Comparison of ENCODE assay signal across 8 cellular contexts in the genomic region with DNA sequence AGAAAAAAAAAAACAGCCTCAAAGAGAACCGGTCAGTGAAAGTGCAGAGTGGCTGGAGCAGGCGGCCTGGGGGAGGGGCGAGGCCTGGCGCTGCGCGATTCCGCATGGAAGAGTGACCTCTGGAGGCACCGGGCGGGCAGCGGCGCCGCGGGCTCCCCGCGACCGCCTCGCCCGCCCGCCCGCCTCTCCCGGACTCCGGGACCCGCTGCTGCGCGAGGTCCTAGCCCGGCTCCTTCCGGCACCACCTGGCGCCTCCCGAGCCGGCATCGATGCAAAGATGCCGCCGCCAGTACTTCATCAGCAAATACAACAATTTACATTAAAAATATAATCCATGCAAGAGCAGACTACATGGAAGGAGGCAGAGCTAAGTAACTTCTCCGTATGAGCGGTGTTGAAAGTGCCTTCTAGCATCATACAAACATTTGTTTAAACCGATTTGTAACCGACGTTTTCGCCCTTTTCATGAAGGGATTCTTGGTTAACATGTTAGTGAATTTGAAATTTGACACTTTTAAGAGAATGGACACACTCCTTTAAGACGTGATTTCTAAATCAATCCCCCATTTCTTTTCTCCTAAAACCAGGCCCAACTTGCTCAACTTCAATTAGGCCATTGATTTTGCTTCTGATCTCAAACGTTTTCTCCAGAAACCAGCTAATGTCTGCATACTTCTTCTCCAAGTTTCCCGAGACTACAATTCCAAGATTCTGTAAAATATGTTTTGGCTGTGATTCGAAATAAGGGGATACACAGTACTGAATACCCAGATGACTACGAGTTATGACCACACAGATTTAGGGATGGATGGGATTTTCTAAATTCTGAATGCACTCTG. TPM values are rescaled to one million over a fixed set of nuclear protein-coding genes. Genes with fewer than 3 reads are reported as not detected.
DNase-seq lines count a peak whose midpoint lies in the region; ATAC-seq, FAIRE-seq and TF ChIP-seq lines count a peak whose summit lies in the region.

No MANE protein-coding gene starts in this region.

- peak; percentile 66 for DNase-seq in DMS153 treated with DMSO at 0.1 percent for 48 hours (lab: John Stamatoyannopoulos, UW; ENCODE audit: unreplicated experiment)
- DNase-seq in HuH-7 (ENCODE audit: low spot score) = peak; percentile 65
- DNase-seq in SHP77 (lab: John Stamatoyannopoulos, UW) = peak; percentile 61 to 86
- peak; percentile 53 for DNase-seq in bronchial epithelial cell (ENCODE audit: low read depth)
- DNase-seq in retina = peak; percentile 92

- ATAC-seq in HG03159 (IDR thresholded peaks at IDR 0.05; ENCODE audit: unreplicated experiment) (no peak), GM18519 (IDR thresholded peaks at IDR 0.05; ENCODE audit: low FRiP score, unreplicated experiment) (no peak)

- FAIRE-seq in bronchial epithelial cell (lab: Jason Lieb, UNC) = no peak

- peak; percentile 60 for TF ChIP-seq CTCF in bronchial epithelial cell (IDR thresholded peaks at IDR 0.05; ENCODE audit: insufficient read depth, low read length, severe bottlenecking)

- H3K36me3 ChIP-seq in bronchial epithelial cell (ENCODE audit: control insufficient read depth, insufficient read depth, low read length) = no peaks in the 10 kb centered on the region

- H3K27me3 ChIP-seq in bronchial epithelial cell (ENCODE audit: control insufficient read depth, insufficient read depth, low read length) = no peaks in the 10 kb centered on the region

- peak overlapping the region; percentile 86 for H3K4me3 ChIP-seq in bronchial epithelial cell (ENCODE audit: low read depth, low read length)
- peak overlapping the region; percentile 82 for H3K4me3 ChIP-seq in iPS-18c (ENCODE audit: insufficient read depth, low read depth, low read length)

- H3K9me3 ChIP-seq in iPS-18c (ENCODE audit: control insufficient read depth, insufficient read depth, low read length) = no peaks in the 10 kb centered on the region

RNA-seq across cellular contexts. Expression of a gene that starts 2.1 kb away (rescaled TPM):
- 11.3 and 23.2 TPM in 2 replicates for total RNA-seq in bronchial epithelial cell

RNA-seq across cellular contexts. Expression of a gene that starts 34.6 kb away (rescaled TPM):
- total RNA-seq in bronchial epithelial cell = 31.9 and 48.4 TPM in 2 replicates
